In the genomic region with DNA sequence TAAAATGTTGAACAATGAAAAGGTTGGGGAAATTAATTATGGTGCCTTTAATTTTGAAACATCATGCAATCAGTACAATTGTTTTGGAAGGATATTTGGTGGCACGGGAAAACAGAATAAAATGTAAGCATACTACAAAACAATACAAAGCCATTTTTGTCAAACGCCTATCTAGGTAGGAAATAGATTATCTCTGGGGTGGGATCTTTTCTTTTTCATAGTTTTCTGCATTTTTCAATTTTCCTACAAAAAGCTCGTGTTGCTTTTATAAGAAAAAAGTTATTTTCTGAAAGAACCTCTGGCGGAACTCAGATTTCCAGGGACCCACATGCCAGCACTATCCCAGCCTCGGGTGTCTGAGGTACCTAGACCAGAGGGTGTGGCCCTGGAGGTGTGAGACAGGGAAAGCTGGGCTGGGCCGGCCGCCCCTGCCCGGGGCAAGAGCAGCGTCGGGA, we compare ENCODE assay signal across 8 cellular contexts. TPM values are rescaled to one million over a fixed set of nuclear protein-coding genes. Genes with fewer than 3 reads are reported as not detected.
DNase-seq lines count a peak whose midpoint lies in the region; ATAC-seq and TF ChIP-seq lines count a peak whose summit lies in the region.

No MANE protein-coding gene starts in this region.

- H3K9me3 ChIP-seq in CD8-positive, alpha-beta memory T cell (ENCODE audit: low read length): no peaks in the 10 kb centered on the region
- H3K9me3 ChIP-seq in PC-3 (ENCODE audit: low read length) (no peaks in the 10 kb centered on the region), neutrophil (no peaks in the 10 kb centered on the region)

- BruUV-seq in PC-3 (replicated peaks; lab: Mats Ljungman, UMichigan): TSS peak; percentile 89

- peak overlapping the region; percentile 93 to 99 (median 94) for H3K4me3 Mint-ChIP-seq in CD8-positive, alpha-beta memory T cell

- no peaks in the 10 kb centered on the region for H3K9me2 ChIP-seq in PC-3 (replicated peaks; ENCODE audit: low read length)

- H4K20me1 ChIP-seq in PC-3 (ENCODE audit: low read length): 0 out of 2 replicates have a peak, but pooled peaks cover 4% of the 10 kb centered on the region

- ATAC-seq in PC-3 (no peak), GM18868 (IDR thresholded peaks at IDR 0.05; ENCODE audit: unreplicated experiment) (no peak), GM18861 (IDR thresholded peaks at IDR 0.05; ENCODE audit: unreplicated experiment) (no peak)

- peak overlapping the region; percentile 93 for H2AFZ ChIP-seq in PC-3 (ENCODE audit: low read length)

- peaks cover 0 to 1% of the 10 kb centered on the region in 2 donors for H3K27me3 Mint-ChIP-seq in CD8-positive, alpha-beta memory T cell

- peak overlapping the region; percentile 55 for H3K27ac ChIP-seq in CD8-positive, alpha-beta memory T cell (ENCODE audit: low read depth, low read length)
- H3K27ac ChIP-seq in PC-3 (ENCODE audit: low read length) (peak overlapping the region; percentile 11; the same call in 1 of the 2 replicates), epithelial cell of prostate (peak overlapping the region; percentile 29), neutrophil (peak overlapping the region; percentile 91)

- peak overlapping the region; percentile 70 for H3K4me3 ChIP-seq in CD8-positive, alpha-beta memory T cell (ENCODE audit: low read length)
- peak overlapping the region; percentile 79 for H3K4me3 ChIP-seq in PC-3 (ENCODE audit: low read length)
- H3K4me3 ChIP-seq in neutrophil (ENCODE audit: low read depth in 1 of 2, low read length in 1 of 2): peak overlapping the region; percentile 77 to 85

- DNase-seq in CD8-positive, alpha-beta memory T cell: no peak
- DNase-seq in PC-3: no peak
- no peak for DNase-seq in epithelial cell of prostate (ENCODE audit: low read depth, low spot score)
- no peak for DNase-seq in SHP77 treated with DMSO at 0.1 percent for 48 hours (lab: John Stamatoyannopoulos, UW)
- no peak for DNase-seq in cortex of kidney (lab: John Stamatoyannopoulos, UW)

- no peaks in the 10 kb centered on the region for H3K9me3 Mint-ChIP-seq in CD8-positive, alpha-beta memory T cell

- peaks cover 37 to 40% (median 39%) of the 10 kb centered on the region in 3 donors for H3K4me1 Mint-ChIP-seq in CD8-positive, alpha-beta memory T cell

- POLR2A ChIA-PET in CD8-positive, alpha-beta memory T cell (lab: Charles Lee): interaction anchor here (0.7 to 2.3 kb wide), 8 partner anchors 9 to 212 kb away, joined by 3 to 20 read pairs (median 8); partner anchors contain the start of genes CCDC47, DCAF7, DDX42 and LIMD2
- POLR2A ChIA-PET in PC-3 (lab: Charles Lee; ENCODE audit: unreplicated experiment): no interaction called here

- TF ChIP-seq CTCF in PC-3 (conservative IDR thresholded peaks at IDR 0.05; ENCODE audit: low read depth, low read length) (no peak), neutrophil (IDR thresholded peaks at IDR 0.05) (no peak)

- H3K36me3 ChIP-seq in CD8-positive, alpha-beta memory T cell (ENCODE audit: insufficient read depth, low read length): no peaks in the 10 kb centered on the region
- H3K36me3 ChIP-seq in PC-3 (ENCODE audit: low read depth, low read length): no peaks in the 10 kb centered on the region
- no peaks in the 10 kb centered on the region for H3K36me3 ChIP-seq in neutrophil

- peaks cover 0 to 10% (median 0%) of the 10 kb centered on the region in 3 donors for H3K36me3 Mint-ChIP-seq in CD8-positive, alpha-beta memory T cell

- peak overlapping the region; percentile 80 for H3K9ac ChIP-seq in PC-3 (ENCODE audit: low read length)

- peak overlapping the region in 7 of 8 donors; percentile 36 to 86 (median 76) for H3K27ac Mint-ChIP-seq in CD8-positive, alpha-beta memory T cell

- intact Hi-C loops in PC-3 (cut with micrococcal nuclease): loop anchor here (5.0 kb wide), 2 partner anchors 76 to 121 kb away; partner anchors contain the start of gene STRADA

- CTCF ChIA-PET in CD8-positive, alpha-beta memory T cell (lab: Charles Lee): interaction anchor here (1.0 to 3.5 kb wide), 10 partner anchors 10 to 196 kb away, joined by 3 to 26 read pairs (median 4); partner anchors contain the start of gene ACE
- CTCF ChIA-PET in PC-3 (lab: Charles Lee): interaction anchor here (0.9 to 1.5 kb wide), 3 partner anchors 9 to 176 kb away, joined by 3 to 16 read pairs (median 3); no protein-coding TSS in a partner anchor

- peak overlapping the region; percentile 94 for H3K4me2 ChIP-seq in PC-3 (ENCODE audit: low read length)

- no peaks in the 10 kb centered on the region for H3K27me3 ChIP-seq in CD8-positive, alpha-beta memory T cell (ENCODE audit: insufficient read depth, low read length, poor library complexity, severe bottlenecking)
- H3K27me3 ChIP-seq in PC-3 (ENCODE audit: low read length) (no peaks in the 10 kb centered on the region), neutrophil (peaks cover 25% of the 10 kb centered on the region)

- peaks cover 33% of the 10 kb centered on the region for H3K79me2 ChIP-seq in PC-3 (ENCODE audit: low read length)

- no peaks in the 10 kb centered on the region for H3F3A ChIP-seq in PC-3 (ENCODE audit: low read length, unreplicated experiment)

- H3K4me1 ChIP-seq in CD8-positive, alpha-beta memory T cell (ENCODE audit: insufficient read depth, low read length): peaks cover 29% of the 10 kb centered on the region
- H3K4me1 ChIP-seq in PC-3 (ENCODE audit: insufficient read depth, low read length): peaks cover 28% of the 10 kb centered on the region
- peaks cover 32 to 38% of the 10 kb centered on the region in 2 experiments for H3K4me1 ChIP-seq in neutrophil (ENCODE audit: control insufficient read depth in 1 of 2, insufficient read depth in 1 of 2, low read depth in 1 of 2, low read length in 1 of 2)

RNA-seq across cellular contexts. Expression of gene MAP3K3, which starts 1.0 kb away (rescaled TPM):
- total RNA-seq in CD8-positive, alpha-beta memory T cell: 10 to 100 TPM; 34.7 to 35.8 TPM
- 50.3 TPM for polyA plus RNA-seq in CD8-positive, alpha-beta memory T cell
- 27.1 and 36.1 TPM in 2 replicates for total RNA-seq in PC-3 (2014; rRNA removed)

RNA-seq across cellular contexts. Expression of gene TACO1, which starts 20.6 kb away (rescaled TPM):
- 10 to 100 TPM; 35.9 to 40.0 TPM for total RNA-seq in CD8-positive, alpha-beta memory T cell
- polyA plus RNA-seq in CD8-positive, alpha-beta memory T cell: 18.3 TPM
- total RNA-seq in PC-3 (2014; rRNA removed): 47.9 and 70.0 TPM in 2 replicates

Comparison
In these comparisons a context has a peak if more than half of its experiments do, and no peak if none do; other contexts are left out.
1. H3K27ac ChIP-seq: peak in every context shown above with its lines; median percentile 91 in neutrophil; 55 in CD8-positive, alpha-beta memory T cell; 29 in epithelial cell of prostate; 11 in PC-3.